ENCODE assay signal across 9 cellular contexts in genomic region chr3:29686889-29687592, GRCh38.
DNase-seq lines count a peak whose midpoint lies in the region; ATAC-seq lines count a peak whose summit lies in the region.
"Had no signal": no experiment of that assay in that cellular context is flagged by ENCODE, and none has a peak within 500 bp of the region (broad histone marks: within the 10 kb centered on the region; RNA-seq: fewer than 3 reads in every experiment).

No MANE protein-coding gene starts in this region.

- peaks cover 8% of the 10 kb centered on the region for H3K4me1 Mint-ChIP-seq in activated CD4-positive, alpha-beta T cell treated with anti-CD3 and anti-CD28 coated beads for 36 hours
- H3K4me1 Mint-ChIP-seq in T-helper 17 cell = no peaks in the 10 kb centered on the region

- no peaks in the 10 kb centered on the region for H3K9me3 Mint-ChIP-seq in activated CD4-positive, alpha-beta T cell treated with anti-CD3 and anti-CD28 coated beads for 36 hours (ENCODE audit: low read depth)

- no peaks in the 10 kb centered on the region for H3K9me3 ChIP-seq in T-helper 17 cell (ENCODE audit: control insufficient read depth, low read length, poor library complexity, severe bottlenecking)
- H3K9me3 ChIP-seq: A549 had no signal

- intact Hi-C loops in activated CD4-positive, alpha-beta T cell treated with anti-CD3 and anti-CD28 coated beads for 36 hours (cut with DNase I, micrococcal nuclease) = loop anchor here in 1 of 2 experiments (2.0 kb wide), 1 partner anchor 846 kb away; no protein-coding TSS in a partner anchor

- CTCF ChIA-PET in activated CD4-positive, alpha-beta T cell treated with anti-CD3 and anti-CD28 coated beads for 36 hours (lab: Charles Lee) = no interaction called here

- no peak for DNase-seq in activated CD4-positive, alpha-beta T cell treated with anti-CD3 and anti-CD28 coated beads for 36 hours
- no peak for DNase-seq in activated CD4-positive, alpha-beta T cell treated with anti-CD3 and anti-CD28 coated beads, Interleukin-2, amount 50 U/mL, for 48 hours
- no peak for DNase-seq in T-helper 17 cell
- DNase-seq in renal cortical epithelial cell (ENCODE audit: low read depth) = peak; percentile 73
- no peak for DNase-seq in activated T-cell treated with anti-CD3 and anti-CD28 coated beads, Interleukin-2, amount 50 U/mL, for 1 hour
- no peak for DNase-seq in hypothalamus (lab: John Stamatoyannopoulos, UW)
- no peak for DNase-seq in anterior cingulate cortex (lab: John Stamatoyannopoulos, UW)

- H3K36me3 Mint-ChIP-seq in activated CD4-positive, alpha-beta T cell treated with anti-CD3 and anti-CD28 coated beads for 36 hours (ENCODE audit: low read depth) = no peaks in the 10 kb centered on the region
- H3K36me3 Mint-ChIP-seq in T-helper 17 cell (ENCODE audit: low read depth) = no peaks in the 10 kb centered on the region

- H3K27ac Mint-ChIP-seq in activated CD4-positive, alpha-beta T cell treated with anti-CD3 and anti-CD28 coated beads for 36 hours = no peak overlapping the region
- no peak overlapping the region for H3K27ac Mint-ChIP-seq in T-helper 17 cell

- H3K27me3 Mint-ChIP-seq in activated CD4-positive, alpha-beta T cell treated with anti-CD3 and anti-CD28 coated beads for 36 hours = peaks cover 9% of the 10 kb centered on the region
- H3K27me3 Mint-ChIP-seq in T-helper 17 cell = no peaks in the 10 kb centered on the region

- POLR2A ChIA-PET in activated CD4-positive, alpha-beta T cell treated with anti-CD3 and anti-CD28 coated beads for 36 hours (lab: Charles Lee) = no interaction called here

- ATAC-seq in activated CD4-positive, alpha-beta T cell treated with anti-CD3 and anti-CD28 coated beads for 36 hours = peak; percentile 92
- ATAC-seq in HG02870 (IDR thresholded peaks at IDR 0.05; ENCODE audit: unreplicated experiment) (peak; percentile 93), T-helper 17 cell (peak; percentile 60)
- ATAC-seq: A549 had no signal

- no peak overlapping the region for H3K4me3 Mint-ChIP-seq in activated CD4-positive, alpha-beta T cell treated with anti-CD3 and anti-CD28 coated beads for 36 hours
- H3K4me3 Mint-ChIP-seq in T-helper 17 cell = no peak overlapping the region
